In the genomic region with DNA sequence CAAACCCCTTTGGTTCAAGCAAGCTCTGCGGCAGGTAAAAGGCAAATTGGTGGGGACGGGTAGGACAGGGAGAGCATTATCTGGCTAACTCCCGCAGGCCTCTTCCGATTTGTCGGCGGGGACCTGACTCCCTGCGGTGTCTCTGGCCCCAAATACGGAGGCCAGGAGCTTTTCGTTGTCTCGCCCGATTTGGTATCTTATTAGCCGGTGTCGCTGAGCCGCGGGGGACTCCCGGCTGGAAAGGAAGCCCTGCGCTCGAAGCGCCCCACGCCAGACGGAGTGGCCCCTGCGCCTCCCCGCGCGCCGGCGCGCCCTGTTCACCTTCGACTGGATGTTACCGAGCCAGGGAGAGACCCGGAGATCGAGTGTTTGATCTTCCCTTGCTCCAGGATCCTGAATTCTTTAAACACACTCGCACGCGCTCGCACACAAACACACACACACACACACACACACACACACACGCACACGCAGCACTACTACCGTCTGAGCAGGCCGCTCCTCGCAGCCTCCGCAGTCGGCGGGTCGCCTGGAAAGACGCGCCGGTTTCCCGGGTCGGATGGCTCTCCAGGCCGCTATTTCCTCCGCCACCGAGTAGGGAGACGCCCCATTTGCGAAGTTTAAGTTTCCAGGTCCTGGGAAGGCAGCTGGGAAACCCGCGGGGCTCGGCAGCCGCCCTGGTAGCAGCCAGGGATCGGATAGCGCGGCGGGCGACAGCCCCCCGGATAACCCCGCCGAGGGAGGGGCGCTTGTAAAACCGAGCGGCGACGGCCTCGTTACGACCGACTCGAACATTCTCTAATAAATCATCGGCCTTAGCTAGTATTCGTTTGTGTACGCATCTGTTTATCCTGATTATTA, we compare ENCODE assay signal across 13 cellular contexts. TPM values are rescaled to one million over a fixed set of nuclear protein-coding genes. Genes with fewer than 3 reads are reported as not detected.
DNase-seq lines count a peak whose midpoint lies in the region; ATAC-seq, FAIRE-seq and TF ChIP-seq lines count a peak whose summit lies in the region.
"Had no signal": no experiment of that assay in that cellular context is flagged by ENCODE, and none has a peak within 500 bp of the region (broad histone marks: within the 10 kb centered on the region; RNA-seq: fewer than 3 reads in every experiment).

No MANE protein-coding gene starts in this region.

- intact Hi-C loops in testis (cut with DNase I; ENCODE audit: low total_unique reads) = no loop called here

- FAIRE-seq in astrocyte (lab: Jason Lieb, UNC) = no peak

- H3K14ac ChIP-seq in H9 (ENCODE audit: insufficient read depth, low read length) = no peak overlapping the region; the same call in 1 of the 2 replicates
- no peak overlapping the region for H3K14ac ChIP-seq in mesenchymal stem cell (ENCODE audit: low read length in 2 of 2)

- H3K56ac ChIP-seq in H9 (ENCODE audit: insufficient read length, low read depth, low read length) = no peak overlapping the region

- H3K9me3 Mint-ChIP-seq in H9 (peaks cover 0 to 9% of the 10 kb centered on the region in 2 experiments; a peak in 2 of 5 replicates), astrocyte (ENCODE audit: unreplicated experiment) (peaks cover 2% of the 10 kb centered on the region)

- H3K79me1 ChIP-seq in H9 (ENCODE audit: insufficient read depth, low read depth, low read length, poor library complexity, severe bottlenecking) (no peaks in the 10 kb centered on the region), mesenchymal stem cell (replicated peaks; ENCODE audit: low read length, poor library complexity, severe bottlenecking) (no peaks in the 10 kb centered on the region)

- no peak overlapping the region for H3K23ac ChIP-seq in H9 (ENCODE audit: insufficient read length, low read depth, low read length)
- peak overlapping the region; percentile 10 to 82 for H3K23ac ChIP-seq in mesenchymal stem cell (ENCODE audit: low read length in 2 of 2)

- H4K91ac ChIP-seq in H9 (ENCODE audit: insufficient read length, low read depth, low read length) = no peak overlapping the region
- H4K91ac ChIP-seq in mesenchymal stem cell (ENCODE audit: low read length) = peak overlapping the region; percentile 70

- H3K36me3 ChIP-seq in astrocyte (ENCODE audit: insufficient read depth, low read length) (no peaks in the 10 kb centered on the region), mesenchymal stem cell (ENCODE audit: control insufficient read depth in 1 of 2, insufficient read depth in 2 of 2, low read depth in 1 of 2, low read length in 2 of 2) (no peaks in the 10 kb centered on the region), testis (ENCODE audit: low read depth, missing control alignments) (no peaks in the 10 kb centered on the region)

- H3K4me3 ChIP-seq in astrocyte (ENCODE audit: insufficient read depth, low read depth, low read length) (no peak overlapping the region), mesenchymal stem cell (ENCODE audit: insufficient read depth in 1 of 2, low read depth in 1 of 2, low read length in 2 of 2) (peak overlapping the region in 1 of 2 experiments; percentile 29), testis (no peak overlapping the region)

- H2BK15ac ChIP-seq in H9 (ENCODE audit: low read depth, low read length) (no peak overlapping the region), mesenchymal stem cell (ENCODE audit: low read depth, poor library complexity, severe bottlenecking) (no peak overlapping the region)

- H3K23me2 ChIP-seq in H9 (ENCODE audit: insufficient read length, low read depth, low read length, poor library complexity, severe bottlenecking) = peaks cover 12% of the 10 kb centered on the region

- H3T11ph ChIP-seq in H9 (ENCODE audit: low read length) = no peak overlapping the region

- H3K27me3 Mint-ChIP-seq in H9 (ENCODE audit: low read depth) (peaks cover 100% of the 10 kb centered on the region), astrocyte (ENCODE audit: low read depth, unreplicated experiment) (peaks cover 94% of the 10 kb centered on the region)

- H3K18ac ChIP-seq in H9 (ENCODE audit: insufficient read length, low read depth, low read length) (no peak overlapping the region), mesenchymal stem cell (ENCODE audit: low read depth in 1 of 2, low read length in 2 of 2) (peak overlapping the region in 1 of 2 experiments; percentile 1)

- H3K27ac Mint-ChIP-seq in H9 (peak overlapping the region in 1 of 3 experiments; percentile 31; a peak in 1 of 7 replicates), astrocyte (ENCODE audit: unreplicated experiment) (no peak overlapping the region)

- no CpG with 5 or more reads among the region's 79 CpGs for WGBS in H9 (ENCODE audit: extremely low coverage, insufficient read length, low lambda C conversion rate)
- WGBS in mesenchymal stem cell = 1% methylated on average over 59 of the region's 79 CpGs
- WGBS in testis, 2 donors = 5 to 7% methylated on average over 34 to 79 of the region's 79 CpGs

- H3K9me3 ChIP-seq in H9 (ENCODE audit: control insufficient read depth, low read depth, low read length) = no peaks in the 10 kb centered on the region
- H3K9me3 ChIP-seq in astrocyte (ENCODE audit: insufficient read depth, low read depth, low read length) = peaks cover 10% of the 10 kb centered on the region
- peaks cover 6% of the 10 kb centered on the region for H3K9me3 ChIP-seq in mesenchymal stem cell (ENCODE audit: control insufficient read depth, low read length)
- H3K9me3 ChIP-seq in testis = no peaks in the 10 kb centered on the region

- H4K8ac ChIP-seq in H9 (replicated peaks; ENCODE audit: insufficient read length, low read depth, low read length) = no peak overlapping the region
- peak overlapping the region; percentile 88 for H4K8ac ChIP-seq in mesenchymal stem cell (ENCODE audit: low read length)

- H3K79me2 ChIP-seq in H9 (ENCODE audit: insufficient read depth, low read length) (no peaks in the 10 kb centered on the region), astrocyte (ENCODE audit: insufficient read depth, low read length) (no peaks in the 10 kb centered on the region)

- peak overlapping the region; percentile 100 for H3K27ac ChIP-seq in 22Rv1
- H3K27ac ChIP-seq in H9 (ENCODE audit: insufficient read length, low read depth, low read length) = no peak overlapping the region
- H3K27ac ChIP-seq in astrocyte (ENCODE audit: low read depth, low read length) = no peak overlapping the region
- H3K27ac ChIP-seq in mesenchymal stem cell (ENCODE audit: low read length, poor library complexity, severe bottlenecking) = no peak overlapping the region
- H3K27ac ChIP-seq in testis = no peak overlapping the region

- H2AFZ ChIP-seq in H9 (ENCODE audit: low read length) (no peak overlapping the region), astrocyte (ENCODE audit: low read depth, low read length) (peak overlapping the region; percentile 45), mesenchymal stem cell (ENCODE audit: low read depth, low read length) (no peak overlapping the region)

- H3K4me3 Mint-ChIP-seq in H9 = peak overlapping the region; percentile 46 to 75
- peak overlapping the region; percentile 62 for H3K4me3 Mint-ChIP-seq in astrocyte (ENCODE audit: unreplicated experiment)

- ATAC-seq in GM21717 (IDR thresholded peaks at IDR 0.05; ENCODE audit: unreplicated experiment) = no peak
- ATAC-seq in GM21786 (IDR thresholded peaks at IDR 0.05; ENCODE audit: unreplicated experiment) = no peak

- H2AK5ac ChIP-seq in H9 (ENCODE audit: insufficient read length, low read length) (no peak overlapping the region), mesenchymal stem cell (ENCODE audit: low read length, severe bottlenecking) (no peak overlapping the region)

- H4K20me1 ChIP-seq in H9 (ENCODE audit: control insufficient read depth, insufficient read depth, insufficient read length) (no peaks in the 10 kb centered on the region), astrocyte (ENCODE audit: insufficient read depth, low read length) (peaks cover 9% of the 10 kb centered on the region)

- peaks cover 36 to 46% of the 10 kb centered on the region in 2 experiments for H3K4me1 Mint-ChIP-seq in H9
- H3K4me1 Mint-ChIP-seq in astrocyte (ENCODE audit: low read depth, unreplicated experiment) = no peaks in the 10 kb centered on the region

- H3K9ac ChIP-seq in H9 (ENCODE audit: extremely low read depth, insufficient read length, low read length) (no peak overlapping the region), astrocyte (ENCODE audit: low read length) (no peak overlapping the region), mesenchymal stem cell (ENCODE audit: low read length) (no peak overlapping the region)

- H3K27me3 ChIP-seq in H9 (ENCODE audit: insufficient read depth, low read length) = peaks cover 73% of the 10 kb centered on the region
- H3K27me3 ChIP-seq in astrocyte (ENCODE audit: insufficient read depth, low read length) = peaks cover 89% of the 10 kb centered on the region
- H3K27me3 ChIP-seq in mesenchymal stem cell (ENCODE audit: control insufficient read depth in 1 of 2, insufficient read depth in 1 of 2, low read length in 2 of 2) = peaks cover 86 to 100% of the 10 kb centered on the region in 2 experiments
- H3K27me3 ChIP-seq in testis = peaks cover 3% of the 10 kb centered on the region

- peak; percentile 80 for DNase-seq in H9
- no peak for DNase-seq in astrocyte (ENCODE audit: low read depth)
- DNase-seq in mesenchymal stem cell = peak; percentile 59
- no peak for DNase-seq in testis
- no peak for DNase-seq in NOMO-1 treated with dmso at 0.1 percent for 144 hours (lab: John Stamatoyannopoulos, UW; ENCODE audit: unreplicated experiment)
- DNase-seq: NCI-H2171 treated with DMSO at 0.1 percent for 48 hours; stimulated activated CD4-positive, alpha-beta T cell treated with anti-CD3 and anti-CD28 coated beads, Interleukin-1b, Interleukin-23, amount 100 ng/mL, for 48 hours had no signal

- no peak overlapping the region for H2BK20ac ChIP-seq in H9 (ENCODE audit: low read depth, low read length, poor library complexity, severe bottlenecking)

- peaks cover 2% of the 10 kb centered on the region; the same call in 1 of the 2 replicates for H3K4me1 ChIP-seq in H9 (ENCODE audit: insufficient read depth, low read length)
- H3K4me1 ChIP-seq in astrocyte (ENCODE audit: insufficient read depth, low read length) = peaks cover 2% of the 10 kb centered on the region
- peaks cover 20% of the 10 kb centered on the region for H3K4me1 ChIP-seq in mesenchymal stem cell (ENCODE audit: control insufficient read depth, insufficient read depth, low read depth, low read length)
- H3K4me1 ChIP-seq in testis = peaks cover 5% of the 10 kb centered on the region

- H3K4me2 ChIP-seq in H9 (ENCODE audit: insufficient read depth, insufficient read length, low read length) (peak overlapping the region; percentile 49), astrocyte (ENCODE audit: low read length) (peak overlapping the region; percentile 46), mesenchymal stem cell (ENCODE audit: low read length, poor library complexity, severe bottlenecking) (peak overlapping the region; percentile 36)

- TF ChIP-seq POLR2A in testis (IDR thresholded peaks at IDR 0.05) = no peak

- TF ChIP-seq CTCF in 22Rv1 (IDR thresholded peaks at IDR 0.05) (no peak), H9 (conservative IDR thresholded peaks at IDR 0.05) (no peak), astrocyte (IDR thresholded peaks at IDR 0.05; ENCODE audit: insufficient read depth, low read depth, low read length) (no peak), testis (IDR thresholded peaks at IDR 0.05) (no peak)

- no peak overlapping the region for H2BK12ac ChIP-seq in H9 (ENCODE audit: insufficient read length, low read depth, low read length)
- peak overlapping the region in 1 of 2 experiments; percentile 15 for H2BK12ac ChIP-seq in mesenchymal stem cell (ENCODE audit: low read length in 2 of 2)

- no peak overlapping the region for H2BK5ac ChIP-seq in H9 (ENCODE audit: insufficient read length, low read length)
- H2BK5ac ChIP-seq in mesenchymal stem cell (ENCODE audit: low read depth, low read length, poor library complexity, severe bottlenecking) = no peak overlapping the region

- H3K4ac ChIP-seq in H9 (ENCODE audit: low read depth, low read length) (no peak overlapping the region), mesenchymal stem cell (ENCODE audit: low read depth in 1 of 2, low read length in 2 of 2) (no peak overlapping the region)

- H2BK120ac ChIP-seq in H9 (ENCODE audit: low read depth, low read length, poor library complexity, severe bottlenecking) (no peak overlapping the region), mesenchymal stem cell (ENCODE audit: low read depth, low read length) (no peak overlapping the region)

- no peak overlapping the region for H4K5ac ChIP-seq in H9 (ENCODE audit: insufficient read length, low read depth, low read length)

- H3K36me3 Mint-ChIP-seq in H9 (ENCODE audit: insufficient read depth in 1 of 3, low read depth in 3 of 3) = no peaks in the 10 kb centered on the region
- peaks cover 2% of the 10 kb centered on the region for H3K36me3 Mint-ChIP-seq in astrocyte (ENCODE audit: low read depth, unreplicated experiment)

RNA-seq across cellular contexts. Expression of gene PRAC1, which starts 3.3 kb away (rescaled TPM):
- total RNA-seq in H9 (2021) (not detected in 2 replicates), astrocyte (not detected in 2 replicates), testis (not detected)
- not detected for polyA plus RNA-seq in mesenchymal stem cell (2013, experiment 1 of 2)
- polyA plus RNA-seq in mesenchymal stem cell (2013, experiment 2 of 2) = not detected
- not detected for polyA plus RNA-seq in testis (ENCODE audit: insufficient read depth, low read depth, low replicate concordance)
- total RNA-seq: epithelial cell of proximal tubule; lower leg skin; T-helper 2 cell treated with Interferon-gamma antibody and Interleukin-4, amounts not matched to agents 100 ng/mL and 5 ng/mL, for 36 hours had no signal

RNA-seq across cellular contexts. Expression of gene PRAC2, which starts 4.0 kb away (rescaled TPM):
- not detected in 2 replicates for total RNA-seq in H9 (2021)
- not detected in 2 replicates for total RNA-seq in astrocyte
- 1.5 TPM for polyA plus RNA-seq in mesenchymal stem cell (2013, experiment 1 of 2)
- 1.0 TPM for polyA plus RNA-seq in mesenchymal stem cell (2013, experiment 2 of 2)
- total RNA-seq in testis = 1 to 10 TPM; 2.6 to 3.2 TPM
- 0.86 TPM for polyA plus RNA-seq in testis (ENCODE audit: insufficient read depth, low read depth, low replicate concordance)
- total RNA-seq: epithelial cell of proximal tubule; lower leg skin; T-helper 2 cell treated with Interferon-gamma antibody and Interleukin-4, amounts not matched to agents 100 ng/mL and 5 ng/mL, for 36 hours had no signal

RNA-seq across cellular contexts. Expression of gene HOXB13, which starts 9.5 kb away (rescaled TPM):
- total RNA-seq in H9 (2021) (not detected in 2 replicates), astrocyte (not detected in 2 replicates), testis (under 1 TPM in 1 of 2 donors, not detected in 1; 0.24 TPM)
- 1.3 TPM for polyA plus RNA-seq in mesenchymal stem cell (2013, experiment 1 of 2)
- 1.2 TPM for polyA plus RNA-seq in mesenchymal stem cell (2013, experiment 2 of 2)
- polyA plus RNA-seq in testis (ENCODE audit: insufficient read depth, low read depth, low replicate concordance) = not detected
- total RNA-seq: epithelial cell of proximal tubule; T-helper 2 cell treated with Interferon-gamma antibody and Interleukin-4, amounts not matched to agents 100 ng/mL and 5 ng/mL, for 36 hours had no signal

Comparison
In these comparisons a context has a peak if more than half of its experiments do, and no peak if none do; other contexts are left out.
1. DNase-seq: peak in H9 (single experiment) and mesenchymal stem cell (single experiment); none in astrocyte (single experiment), testis (single experiment) and NOMO-1 treated with dmso at 0.1 percent for 144 hours (single experiment).
2. Peak in every context shown above with its lines, with median percentiles within 50 percentile points of each other: H3K4me2 ChIP-seq.